ENCODE assay signal across 8 cellular contexts in the genomic region with DNA sequence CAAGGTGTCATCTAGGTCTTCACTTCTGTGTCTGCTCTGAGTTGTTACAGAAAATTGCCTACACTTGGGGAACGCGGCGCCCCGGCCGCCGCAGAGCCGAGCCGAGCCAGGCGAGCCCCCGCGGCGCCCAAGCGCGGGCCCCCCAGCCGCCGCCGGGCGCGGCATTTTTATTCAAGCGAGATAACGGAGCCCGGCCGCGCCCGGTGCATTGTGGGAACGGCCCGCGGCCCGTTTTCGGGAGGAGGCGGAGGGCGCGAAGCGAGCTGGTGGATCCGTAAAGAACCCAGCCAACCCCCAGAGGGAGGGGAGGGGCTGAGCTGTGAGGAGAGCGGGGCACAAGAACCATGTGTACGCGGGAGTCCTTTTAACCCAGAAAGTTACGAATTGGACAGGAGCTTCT.
A peak's percentile ranks its signal among the peaks of the same experiment; 100 is the strongest.
DNase-seq lines count a peak whose midpoint lies in the region; ATAC-seq lines count a peak whose summit lies in the region.

No MANE protein-coding gene starts in this region.

- H3K4me1 ChIP-seq in iPS-15b (ENCODE audit: control insufficient read depth, insufficient read depth, low read length), result peaks cover 3% of the 10 kb centered on the region
- peaks cover 0 to 4% (median 2%) of the 10 kb centered on the region in 3 donors for H3K4me1 ChIP-seq in skeletal muscle tissue (ENCODE audit: control insufficient read depth in 3 of 3, insufficient read depth in 3 of 3, low read length in 3 of 3)

- peaks cover 16% of the 10 kb centered on the region for H3K27me3 ChIP-seq in iPS-15b (ENCODE audit: control insufficient read depth, insufficient read depth, low read length)
- H3K27me3 ChIP-seq in skeletal muscle tissue (ENCODE audit: control insufficient read depth in 3 of 3, insufficient read depth in 3 of 3, low read length in 3 of 3), result no peaks in the 10 kb centered on the region

- H3K9ac ChIP-seq in iPS-15b (ENCODE audit: low read depth, low read length), result no peak overlapping the region
- H3K9ac ChIP-seq in skeletal muscle tissue (ENCODE audit: low read depth in 1 of 3, low read length in 3 of 3), result peak overlapping the region in 2 of 3 donors; percentile 66 to 69

- H3K4me3 ChIP-seq in iPS-15b (ENCODE audit: low read depth, low read length) (peak overlapping the region; percentile 28), skeletal muscle tissue (ENCODE audit: low read length in 3 of 3) (peak overlapping the region; percentile 37 to 69 (median 57))

- peak; percentile 67 for DNase-seq in Right ventricle myocardium superior
- no peak for DNase-seq in cardiac septum (ENCODE audit: low spot score)
- peak; percentile 4 for DNase-seq in amniotic stem cell (lab: John Stamatoyannopoulos, UW)
- DNase-seq in NCI-H2107 (lab: John Stamatoyannopoulos, UW), result no peak
- DNase-seq in HPDE6-E6E7 (ENCODE audit: extremely low spot score), result no peak

- H3K9me3 ChIP-seq in iPS-15b (ENCODE audit: control insufficient read depth, insufficient read depth, low read length) (no peaks in the 10 kb centered on the region), skeletal muscle tissue (ENCODE audit: control insufficient read depth in 3 of 3, low read length in 3 of 3) (no peaks in the 10 kb centered on the region)

- no peaks in the 10 kb centered on the region for H3K36me3 ChIP-seq in iPS-15b (ENCODE audit: control insufficient read depth, insufficient read depth, low read length)
- no peaks in the 10 kb centered on the region for H3K36me3 ChIP-seq in skeletal muscle tissue (ENCODE audit: control insufficient read depth in 3 of 3, insufficient read depth in 3 of 3, low read length in 3 of 3)

- H3K27ac ChIP-seq in skeletal muscle tissue (ENCODE audit: low read depth, low read length), result no peak overlapping the region

- ATAC-seq in Right ventricle myocardium superior (ENCODE audit: poor library complexity) (peak; percentile 79), HG02588 (IDR thresholded peaks at IDR 0.05; ENCODE audit: unreplicated experiment) (no peak)

- intact Hi-C loops in Right ventricle myocardium superior (cut with DNase I) (no loop called here), cardiac septum (cut with DNase I) (no loop called here)

Comparison
In these comparisons a context has a peak if more than half of its experiments do, and no peak if none do; other contexts are left out.
1. DNase-seq: peak in Right ventricle myocardium superior (single experiment) and amniotic stem cell (single experiment); none in cardiac septum (single experiment), NCI-H2107 (single experiment) and HPDE6-E6E7 (single experiment).